1 cellular context compared by ENCODE assay signal in genomic region chr19:14378890-14379289, GRCh38.
TF ChIP-seq lines count a peak whose summit lies in the region.

No MANE protein-coding gene starts in this region.

TF ChIP-seq in H1, 55 proteins besides CTCF, POLR2A, EP300 and RAD21:
- TF ChIP-seq CHD7 (IDR thresholded peaks at IDR 0.05; ENCODE audit: insufficient replicate concordance, low read length) (no peak), CEBPB (IDR thresholded peaks at IDR 0.05; ENCODE audit: low read depth, low read length) (no peak), TBP (IDR thresholded peaks at IDR 0.05; ENCODE audit: low read depth, low read length) (no peak), ZNF274 (IDR thresholded peaks at IDR 0.05; ENCODE audit: borderline replicate concordance, extremely low read depth, low read length) (no peak)
